Comparison of ENCODE assay signal across 18 cellular contexts in genomic region chr2:233706720-233707119, GRCh38. TPM values are rescaled to one million over a fixed set of nuclear protein-coding genes. Genes with fewer than 3 reads are reported as not detected.
DNase-seq lines count a peak whose midpoint lies in the region; ATAC-seq and TF ChIP-seq lines count a peak whose summit lies in the region.
"Had no signal": no experiment of that assay in that cellular context is flagged by ENCODE, and none has a peak within 500 bp of the region (broad histone marks: within the 10 kb centered on the region; RNA-seq: fewer than 3 reads in every experiment).

No MANE protein-coding gene starts in this region.

- DNase-seq in GM04503 (ENCODE audit: low read depth) (peak; percentile 20), amniotic epithelial cell (ENCODE audit: low read depth) (peak; percentile 55), fibroblast of pulmonary artery (ENCODE audit: low read depth) (peak; percentile 59), skeletal muscle cell (ENCODE audit: low read depth) (peak; percentile 3), HT-29 (ENCODE audit: low spot score) (no peak)
- no peak for DNase-seq in stimulated activated effector memory CD8-positive, alpha-beta T cell treated with anti-CD3 and anti-CD28 coated beads, Interleukin-12 subunit alpha, Interleukin-12 subunit beta, amount 100 ng/mL, for 72 hours (ENCODE audit: low spot score in 2 of 2)
- DNase-seq in activated CD4-positive, alpha-beta T cell treated with anti-CD3 and anti-CD28 coated beads for 36 hours = no peak
- DNase-seq: activated CD4-positive, alpha-beta memory T cell treated with anti-CD3 and anti-CD28 coated beads, Interleukin-2, amount 10 ng/mL, durations not matched to agents 7 days and 5 days; aorta; CD4-positive, alpha-beta T cell; glutamatergic neuron; MV-4-11; naive B cell; NCI-H2081; SJCRH30 had no signal

- no peak overlapping the region for H3K4me3 Mint-ChIP-seq in stimulated activated effector memory CD8-positive, alpha-beta T cell treated with anti-CD3 and anti-CD28 coated beads, Interleukin-12 subunit alpha, Interleukin-12 subunit beta, amount 100 ng/mL, for 72 hours
- no peak overlapping the region for H3K4me3 Mint-ChIP-seq in activated CD4-positive, alpha-beta T cell treated with anti-CD3 and anti-CD28 coated beads for 36 hours
- H3K4me3 Mint-ChIP-seq: activated CD4-positive, alpha-beta memory T cell treated with anti-CD3 and anti-CD28 coated beads, Interleukin-2, amount 10 ng/mL, durations not matched to agents 7 days and 5 days; CD4-positive, alpha-beta T cell; naive B cell had no signal

- no peaks in the 10 kb centered on the region for H3K4me1 Mint-ChIP-seq in stimulated activated effector memory CD8-positive, alpha-beta T cell treated with anti-CD3 and anti-CD28 coated beads, Interleukin-12 subunit alpha, Interleukin-12 subunit beta, amount 100 ng/mL, for 72 hours
- no peaks in the 10 kb centered on the region for H3K4me1 Mint-ChIP-seq in activated CD4-positive, alpha-beta T cell treated with anti-CD3 and anti-CD28 coated beads for 36 hours
- H3K4me1 Mint-ChIP-seq: activated CD4-positive, alpha-beta memory T cell treated with anti-CD3 and anti-CD28 coated beads, Interleukin-2, amount 10 ng/mL, durations not matched to agents 7 days and 5 days had no signal

- H3K27me3 Mint-ChIP-seq in activated CD4-positive, alpha-beta T cell treated with anti-CD3 and anti-CD28 coated beads for 36 hours = peaks cover 12% of the 10 kb centered on the region

- TF ChIP-seq CTCF in fibroblast of pulmonary artery (IDR thresholded peaks at IDR 0.05; ENCODE audit: low read length, missing control alignments) = no peak

- H3K36me3 Mint-ChIP-seq in stimulated activated effector memory CD8-positive, alpha-beta T cell treated with anti-CD3 and anti-CD28 coated beads, Interleukin-12 subunit alpha, Interleukin-12 subunit beta, amount 100 ng/mL, for 72 hours = no peaks in the 10 kb centered on the region
- H3K36me3 Mint-ChIP-seq in activated CD4-positive, alpha-beta T cell treated with anti-CD3 and anti-CD28 coated beads for 36 hours (ENCODE audit: low read depth) = no peaks in the 10 kb centered on the region
- H3K36me3 Mint-ChIP-seq: naive B cell had no signal

- H3K4me3 ChIP-seq in fibroblast of pulmonary artery (replicated peaks; ENCODE audit: low read depth, low read length) (no peak overlapping the region), skeletal muscle cell (ENCODE audit: low read depth, low read length) (no peak overlapping the region)
- H3K4me3 ChIP-seq: psoas muscle, SJCRH30, thoracic aorta had no signal

- ATAC-seq in stimulated activated effector memory CD8-positive, alpha-beta T cell treated with anti-CD3 and anti-CD28 coated beads, Interleukin-12 subunit alpha, Interleukin-12 subunit beta, amount 100 ng/mL, for 72 hours = no peak
- ATAC-seq in HG02610 (IDR thresholded peaks at IDR 0.05; ENCODE audit: unreplicated experiment) = no peak
- ATAC-seq in activated CD4-positive, alpha-beta T cell treated with anti-CD3 and anti-CD28 coated beads for 36 hours = no peak

- POLR2A ChIA-PET in activated CD4-positive, alpha-beta T cell treated with anti-CD3 and anti-CD28 coated beads for 36 hours (lab: Charles Lee) = no interaction called here

- peaks cover 4% of the 10 kb centered on the region for H3K9me3 Mint-ChIP-seq in stimulated activated effector memory CD8-positive, alpha-beta T cell treated with anti-CD3 and anti-CD28 coated beads, Interleukin-12 subunit alpha, Interleukin-12 subunit beta, amount 100 ng/mL, for 72 hours
- H3K9me3 Mint-ChIP-seq in activated CD4-positive, alpha-beta T cell treated with anti-CD3 and anti-CD28 coated beads for 36 hours (ENCODE audit: low read depth) = peaks cover 3% of the 10 kb centered on the region
- H3K9me3 Mint-ChIP-seq: activated CD4-positive, alpha-beta memory T cell treated with anti-CD3 and anti-CD28 coated beads, Interleukin-2, amount 10 ng/mL, durations not matched to agents 7 days and 5 days had no signal

- CTCF ChIA-PET in activated CD4-positive, alpha-beta T cell treated with anti-CD3 and anti-CD28 coated beads for 36 hours (lab: Charles Lee) = interaction anchor here (0.6 to 0.7 kb wide), 2 partner anchors 195 to 854 kb away, joined by 3 read pairs; no protein-coding TSS in a partner anchor

- no peak overlapping the region for H3K27ac Mint-ChIP-seq in stimulated activated effector memory CD8-positive, alpha-beta T cell treated with anti-CD3 and anti-CD28 coated beads, Interleukin-12 subunit alpha, Interleukin-12 subunit beta, amount 100 ng/mL, for 72 hours
- no peak overlapping the region for H3K27ac Mint-ChIP-seq in activated CD4-positive, alpha-beta T cell treated with anti-CD3 and anti-CD28 coated beads for 36 hours
- H3K27ac Mint-ChIP-seq: activated CD4-positive, alpha-beta memory T cell treated with anti-CD3 and anti-CD28 coated beads, Interleukin-2, amount 10 ng/mL, durations not matched to agents 7 days and 5 days; CD4-positive, alpha-beta T cell had no signal

- intact Hi-C loops in activated CD4-positive, alpha-beta T cell treated with anti-CD3 and anti-CD28 coated beads for 36 hours (cut with DNase I, micrococcal nuclease) = no loop called here

RNA-seq across cellular contexts. Expression of gene UGT1A5, which starts 6.0 kb away (rescaled TPM):
- 3.1 and 3.5 TPM in 2 replicates for total RNA-seq in HT-29 (2014; rRNA removed; shearing (Covaris generic))
- total RNA-seq in activated CD4-positive, alpha-beta T cell treated with anti-CD3 and anti-CD28 coated beads for 36 hours = not detected
- total RNA-seq: activated CD4-positive, alpha-beta memory T cell treated with anti-CD3 and anti-CD28 coated beads, Interleukin-2, amount 10 ng/mL, durations not matched to agents 7 days and 5 days; aorta; CD4-positive, alpha-beta T cell; psoas muscle; SJCRH30; thoracic aorta had no signal

RNA-seq across cellular contexts. Expression of gene UGT1A4, which starts 11.8 kb away (rescaled TPM):
- total RNA-seq in HT-29 (2014; rRNA removed; shearing (Covaris generic)) = 3.4 and 3.9 TPM in 2 replicates
- total RNA-seq in activated CD4-positive, alpha-beta T cell treated with anti-CD3 and anti-CD28 coated beads for 36 hours = not detected
- total RNA-seq: activated CD4-positive, alpha-beta memory T cell treated with anti-CD3 and anti-CD28 coated beads, Interleukin-2, amount 10 ng/mL, durations not matched to agents 7 days and 5 days; aorta; CD4-positive, alpha-beta T cell; psoas muscle; SJCRH30; thoracic aorta had no signal

RNA-seq across cellular contexts. Expression of gene UGT1A6, which starts 14.0 kb away (rescaled TPM):
- 18.3 and 24.2 TPM in 2 replicates for total RNA-seq in HT-29 (2014; rRNA removed; shearing (Covaris generic))
- not detected for total RNA-seq in activated CD4-positive, alpha-beta T cell treated with anti-CD3 and anti-CD28 coated beads for 36 hours
- total RNA-seq: activated CD4-positive, alpha-beta memory T cell treated with anti-CD3 and anti-CD28 coated beads, Interleukin-2, amount 10 ng/mL, durations not matched to agents 7 days and 5 days; aorta; CD4-positive, alpha-beta T cell; psoas muscle; SJCRH30; thoracic aorta had no signal

RNA-seq across cellular contexts. Expression of gene UGT1A3, which starts 22.1 kb away (rescaled TPM):
- total RNA-seq in HT-29 (2014; rRNA removed; shearing (Covaris generic)) = 1.2 and 1.6 TPM in 2 replicates
- not detected for total RNA-seq in activated CD4-positive, alpha-beta T cell treated with anti-CD3 and anti-CD28 coated beads for 36 hours
- total RNA-seq: activated CD4-positive, alpha-beta memory T cell treated with anti-CD3 and anti-CD28 coated beads, Interleukin-2, amount 10 ng/mL, durations not matched to agents 7 days and 5 days; aorta; CD4-positive, alpha-beta T cell; psoas muscle; SJCRH30; thoracic aorta had no signal

RNA-seq across cellular contexts. Expression of gene UGT1A7, which starts 25.0 kb away (rescaled TPM):
- total RNA-seq in HT-29 (2014; rRNA removed; shearing (Covaris generic)) = 5.0 and 8.9 TPM in 2 replicates
- not detected for total RNA-seq in activated CD4-positive, alpha-beta T cell treated with anti-CD3 and anti-CD28 coated beads for 36 hours
- total RNA-seq: activated CD4-positive, alpha-beta memory T cell treated with anti-CD3 and anti-CD28 coated beads, Interleukin-2, amount 10 ng/mL, durations not matched to agents 7 days and 5 days; aorta; CD4-positive, alpha-beta T cell; psoas muscle; SJCRH30 had no signal

Comparison
In these comparisons a context has a peak if more than half of its experiments do, and no peak if none do; other contexts are left out.
1. DNase-seq: peak in GM04503 (single experiment), amniotic epithelial cell (single experiment), fibroblast of pulmonary artery (single experiment) and skeletal muscle cell (single experiment); none in HT-29 (single experiment), stimulated activated effector memory CD8-positive, alpha-beta T cell treated with anti-CD3 and anti-CD28 coated beads, Interleukin-12 subunit alpha, Interleukin-12 subunit beta, amount 100 ng/mL, for 72 hours (0 of 2) and activated CD4-positive, alpha-beta T cell treated with anti-CD3 and anti-CD28 coated beads for 36 hours (single experiment).
2. RNA of gene UGT1A6, which starts 14.0 kb away (total RNA-seq): 18.3 to 24.2 TPM in HT-29; not detected in activated CD4-positive, alpha-beta T cell treated with anti-CD3 and anti-CD28 coated beads for 36 hours; every median in the first group is over 10 times any median in the second.